23 cellular contexts compared by ENCODE assay signal in the genomic region with DNA sequence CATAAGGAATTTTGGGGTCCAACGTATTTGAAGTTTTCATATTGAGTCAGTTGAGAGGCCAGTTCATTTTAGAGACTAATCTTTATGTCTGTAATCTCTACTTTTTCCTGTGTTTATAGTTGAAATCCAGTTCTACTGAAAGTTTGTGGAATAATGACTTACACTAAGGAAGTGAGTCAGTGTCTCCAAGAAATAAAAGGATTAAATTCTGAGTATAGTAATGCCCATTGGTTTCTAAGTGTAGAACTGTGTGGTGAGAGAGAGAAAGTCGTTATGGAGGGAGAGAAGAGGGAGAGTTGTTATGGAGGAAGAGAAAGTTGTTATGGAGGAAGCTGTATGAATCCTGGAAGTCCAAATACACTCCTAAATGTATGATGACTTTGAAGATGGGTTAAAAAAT.
DNase-seq lines count a peak whose midpoint lies in the region; ATAC-seq and TF ChIP-seq lines count a peak whose summit lies in the region.
"Had no signal": no experiment of that assay in that cellular context is flagged by ENCODE, and none has a peak within 500 bp of the region (broad histone marks: within the 10 kb centered on the region; RNA-seq: fewer than 3 reads in every experiment).

No MANE protein-coding gene starts in this region.

- H3K79me2 ChIP-seq in SK-N-SH (ENCODE audit: insufficient read depth), result no peaks in the 10 kb centered on the region

- TF ChIP-seq POLR2A in erythroblast (IDR thresholded peaks at IDR 0.05; ENCODE audit: low read length), result no peak

- no peaks in the 10 kb centered on the region for H4K20me1 ChIP-seq in SK-N-SH (ENCODE audit: insufficient read depth)

- no peak overlapping the region for H3K4me3 Mint-ChIP-seq in activated T-cell treated with anti-CD3 and anti-CD28 coated beads, Interleukin-2, amount 50 U/mL, for 24 hours
- H3K4me3 Mint-ChIP-seq: activated naive CD4-positive, alpha-beta T cell treated with anti-CD3 and anti-CD28 coated beads, Interleukin-2, amount 10 ng/mL, durations not matched to agents 7 days and 5 days; T-cell had no signal

- peak overlapping the region; percentile 46 for H3K4me2 ChIP-seq in SK-N-SH

- 24% methylated on average over 2 of the region's 2 CpGs for WGBS in SK-N-SH (ENCODE audit: low lambda C conversion rate)

- no peaks in the 10 kb centered on the region for H3K36me3 Mint-ChIP-seq in activated T-cell treated with anti-CD3 and anti-CD28 coated beads, Interleukin-2, amount 50 U/mL, for 24 hours (ENCODE audit: low read depth)
- H3K36me3 Mint-ChIP-seq: activated naive CD4-positive, alpha-beta T cell treated with anti-CD3 and anti-CD28 coated beads, Interleukin-2, amount 10 ng/mL, durations not matched to agents 7 days and 5 days; T-cell had no signal

- no peak for TF ChIP-seq RAD21 in SK-N-SH (IDR thresholded peaks at IDR 0.05; ENCODE audit: low read length)

- no peak for TF ChIP-seq EP300 in SK-N-SH (IDR thresholded peaks at IDR 0.05; ENCODE audit: borderline replicate concordance in 1 of 2, low read depth in 1 of 2, low read length in 1 of 2)

- H3K9me2 ChIP-seq in SK-N-SH, result no peaks in the 10 kb centered on the region

- no peaks in the 10 kb centered on the region for H3K27me3 ChIP-seq in SK-N-SH (ENCODE audit: insufficient read depth)
- no peaks in the 10 kb centered on the region for H3K27me3 ChIP-seq in WERI-Rb-1 (ENCODE audit: insufficient read depth, low read depth, severe bottlenecking)
- H3K27me3 ChIP-seq: brain microvascular endothelial cell, suprapubic skin, vagina had no signal

- DNase-seq in H4 (ENCODE audit: low spot score) (peak; percentile 82), SK-N-SH (no peak), fibroblast of pulmonary artery (ENCODE audit: low read depth) (peak; percentile 71), WERI-Rb-1 (no peak), erythroblast (lab: John Stamatoyannopoulos, UW) (no peak)
- DNase-seq in activated T-cell treated with anti-CD3 and anti-CD28 coated beads, Interleukin-2, amount 50 U/mL, for 24 hours, result no peak
- DNase-seq: activated CD4-positive, alpha-beta T cell treated with anti-CD3 and anti-CD28 coated beads, Interleukin-2, amount 50 U/mL, for 48 hours; activated naive CD4-positive, alpha-beta T cell treated with anti-CD3 and anti-CD28 coated beads, Interleukin-2, amount 10 ng/mL, durations not matched to agents 7 days and 5 days; brain microvascular endothelial cell; DMS 273 treated with DMSO at 0.1 percent for 48 hours; glutamatergic neuron; GOT3; NCI-H2029; NCI-H446 treated with DMSO at 0.1 percent for 48 hours; psoas muscle; T-cell had no signal

- peak overlapping the region; percentile 80 for H2AFZ ChIP-seq in SK-N-SH (ENCODE audit: low read depth)

- H3K9me3 Mint-ChIP-seq in activated T-cell treated with anti-CD3 and anti-CD28 coated beads, Interleukin-2, amount 50 U/mL, for 24 hours, result no peaks in the 10 kb centered on the region

- H3K9me3 ChIP-seq in SK-N-SH, result no peaks in the 10 kb centered on the region
- H3K9me3 ChIP-seq in WERI-Rb-1 (ENCODE audit: severe bottlenecking), result no peaks in the 10 kb centered on the region
- H3K9me3 ChIP-seq: psoas muscle, suprapubic skin, vagina had no signal

- H3K27ac ChIP-seq in SK-N-SH (ENCODE audit: low read depth in 2 of 2, low read length in 1 of 2) (peak overlapping the region in 1 of 2 experiments; percentile 64; a peak in 3 of 4 replicates), WERI-Rb-1 (no peak overlapping the region)
- H3K27ac ChIP-seq: brain microvascular endothelial cell, C4-2B, HL-60, psoas muscle, suprapubic skin, vagina had no signal

- H3K36me3 ChIP-seq in SK-N-SH (replicated peaks in 1 of 2; ENCODE audit: control insufficient read depth in 1 of 2, insufficient read depth in 2 of 2, low read length in 1 of 2), result no peaks in the 10 kb centered on the region
- no peaks in the 10 kb centered on the region for H3K36me3 ChIP-seq in WERI-Rb-1
- H3K36me3 ChIP-seq: brain microvascular endothelial cell, suprapubic skin, vagina had no signal

- H3K4me1 Mint-ChIP-seq in activated T-cell treated with anti-CD3 and anti-CD28 coated beads, Interleukin-2, amount 50 U/mL, for 24 hours (ENCODE audit: low read depth), result no peaks in the 10 kb centered on the region
- H3K4me1 Mint-ChIP-seq: activated naive CD4-positive, alpha-beta T cell treated with anti-CD3 and anti-CD28 coated beads, Interleukin-2, amount 10 ng/mL, durations not matched to agents 7 days and 5 days; T-cell had no signal

- H3K9ac ChIP-seq in SK-N-SH, result peak overlapping the region; percentile 24; the same call in 1 of the 2 replicates

- ATAC-seq in HG02885 (IDR thresholded peaks at IDR 0.05; ENCODE audit: poor library complexity, unreplicated experiment), result no peak
- ATAC-seq: K562, psoas muscle, T-cell had no signal

- POLR2A ChIA-PET in SK-N-SH (lab: Yijun Ruan, JAX), result no interaction called here

- H3F3A ChIP-seq in SK-N-SH (replicated peaks; ENCODE audit: insufficient read depth), result no peaks in the 10 kb centered on the region

- peaks cover 0 to 21% of the 10 kb centered on the region in 2 experiments; a peak in 2 of 4 replicates for H3K4me1 ChIP-seq in SK-N-SH (ENCODE audit: control insufficient read depth in 1 of 2, insufficient read depth in 2 of 2, low read depth in 1 of 2, low read length in 1 of 2)
- H3K4me1 ChIP-seq: psoas muscle, suprapubic skin, vagina had no signal

- no peak overlapping the region for H3K27ac Mint-ChIP-seq in activated T-cell treated with anti-CD3 and anti-CD28 coated beads, Interleukin-2, amount 50 U/mL, for 24 hours
- H3K27ac Mint-ChIP-seq: T-cell had no signal

- no peaks in the 10 kb centered on the region for H3K27me3 Mint-ChIP-seq in activated T-cell treated with anti-CD3 and anti-CD28 coated beads, Interleukin-2, amount 50 U/mL, for 24 hours
- H3K27me3 Mint-ChIP-seq: activated naive CD4-positive, alpha-beta T cell treated with anti-CD3 and anti-CD28 coated beads, Interleukin-2, amount 10 ng/mL, durations not matched to agents 7 days and 5 days; T-cell had no signal

- no peak overlapping the region for H3K4me3 ChIP-seq in SK-N-SH (ENCODE audit: low read depth in 2 of 2, low read length in 1 of 2)
- peak overlapping the region; percentile 17 for H3K4me3 ChIP-seq in fibroblast of pulmonary artery (replicated peaks; ENCODE audit: low read depth, low read length)
- H3K4me3 ChIP-seq in WERI-Rb-1 (ENCODE audit: low read depth, low read length), result no peak overlapping the region
- H3K4me3 ChIP-seq: K562, lung, psoas muscle, suprapubic skin, vagina had no signal

- no peak for TF ChIP-seq CTCF in SK-N-SH (IDR thresholded peaks at IDR 0.05)
- TF ChIP-seq CTCF in fibroblast of pulmonary artery (IDR thresholded peaks at IDR 0.05; ENCODE audit: low read length, missing control alignments), result no peak
- TF ChIP-seq CTCF in WERI-Rb-1 (IDR thresholded peaks at IDR 0.05; ENCODE audit: low read depth, low read length), result no peak

- CTCF ChIA-PET in SK-N-SH (lab: Yijun Ruan, JAX), result no interaction called here

TF ChIP-seq in SK-N-SH, 30 proteins besides CTCF, POLR2A, EP300 and RAD21:
- TF ChIP-seq JUND (IDR thresholded peaks at IDR 0.05) (peak; percentile 13; the same call in 1 of the 2 replicates), FOSL2 (IDR thresholded peaks at IDR 0.05; ENCODE audit: borderline replicate concordance, low read depth) (peak; percentile 40; the same call in 1 of the 2 replicates)
- TF ChIP-seq, protein P1, sequence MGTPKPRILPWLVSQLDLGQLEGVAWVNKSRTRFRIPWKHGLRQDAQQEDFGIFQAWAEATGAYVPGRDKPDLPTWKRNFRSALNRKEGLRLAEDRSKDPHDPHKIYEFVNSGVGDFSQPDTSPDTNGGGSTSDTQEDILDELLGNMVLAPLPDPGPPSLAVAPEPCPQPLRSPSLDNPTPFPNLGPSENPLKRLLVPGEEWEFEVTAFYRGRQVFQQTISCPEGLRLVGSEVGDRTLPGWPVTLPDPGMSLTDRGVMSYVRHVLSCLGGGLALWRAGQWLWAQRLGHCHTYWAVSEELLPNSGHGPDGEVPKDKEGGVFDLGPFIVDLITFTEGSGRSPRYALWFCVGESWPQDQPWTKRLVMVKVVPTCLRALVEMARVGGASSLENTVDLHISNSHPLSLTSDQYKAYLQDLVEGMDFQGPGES (IDR thresholded peaks at IDR 0.05; ENCODE audit: low read depth, low read length), result no peak
- TF ChIP-seq, protein P2, sequence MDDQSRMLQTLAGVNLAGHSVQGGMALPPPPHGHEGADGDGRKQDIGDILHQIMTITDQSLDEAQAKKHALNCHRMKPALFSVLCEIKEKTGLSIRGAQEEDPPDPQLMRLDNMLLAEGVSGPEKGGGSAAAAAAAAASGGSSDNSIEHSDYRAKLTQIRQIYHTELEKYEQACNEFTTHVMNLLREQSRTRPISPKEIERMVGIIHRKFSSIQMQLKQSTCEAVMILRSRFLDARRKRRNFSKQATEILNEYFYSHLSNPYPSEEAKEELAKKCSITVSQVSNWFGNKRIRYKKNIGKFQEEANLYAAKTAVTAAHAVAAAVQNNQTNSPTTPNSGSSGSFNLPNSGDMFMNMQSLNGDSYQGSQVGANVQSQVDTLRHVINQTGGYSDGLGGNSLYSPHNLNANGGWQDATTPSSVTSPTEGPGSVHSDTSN (IDR thresholded peaks at IDR 0.05), result no peak

Comparison
In these comparisons a context has a peak if more than half of its experiments do, and no peak if none do; other contexts are left out.
1. DNase-seq: peak in H4 (single experiment) and fibroblast of pulmonary artery (single experiment); none in SK-N-SH (single experiment), activated T-cell treated with anti-CD3 and anti-CD28 coated beads, Interleukin-2, amount 50 U/mL, for 24 hours (single experiment), WERI-Rb-1 (single experiment) and erythroblast (0 of 2).